8 cellular contexts compared by ENCODE assay signal in the genomic region with DNA sequence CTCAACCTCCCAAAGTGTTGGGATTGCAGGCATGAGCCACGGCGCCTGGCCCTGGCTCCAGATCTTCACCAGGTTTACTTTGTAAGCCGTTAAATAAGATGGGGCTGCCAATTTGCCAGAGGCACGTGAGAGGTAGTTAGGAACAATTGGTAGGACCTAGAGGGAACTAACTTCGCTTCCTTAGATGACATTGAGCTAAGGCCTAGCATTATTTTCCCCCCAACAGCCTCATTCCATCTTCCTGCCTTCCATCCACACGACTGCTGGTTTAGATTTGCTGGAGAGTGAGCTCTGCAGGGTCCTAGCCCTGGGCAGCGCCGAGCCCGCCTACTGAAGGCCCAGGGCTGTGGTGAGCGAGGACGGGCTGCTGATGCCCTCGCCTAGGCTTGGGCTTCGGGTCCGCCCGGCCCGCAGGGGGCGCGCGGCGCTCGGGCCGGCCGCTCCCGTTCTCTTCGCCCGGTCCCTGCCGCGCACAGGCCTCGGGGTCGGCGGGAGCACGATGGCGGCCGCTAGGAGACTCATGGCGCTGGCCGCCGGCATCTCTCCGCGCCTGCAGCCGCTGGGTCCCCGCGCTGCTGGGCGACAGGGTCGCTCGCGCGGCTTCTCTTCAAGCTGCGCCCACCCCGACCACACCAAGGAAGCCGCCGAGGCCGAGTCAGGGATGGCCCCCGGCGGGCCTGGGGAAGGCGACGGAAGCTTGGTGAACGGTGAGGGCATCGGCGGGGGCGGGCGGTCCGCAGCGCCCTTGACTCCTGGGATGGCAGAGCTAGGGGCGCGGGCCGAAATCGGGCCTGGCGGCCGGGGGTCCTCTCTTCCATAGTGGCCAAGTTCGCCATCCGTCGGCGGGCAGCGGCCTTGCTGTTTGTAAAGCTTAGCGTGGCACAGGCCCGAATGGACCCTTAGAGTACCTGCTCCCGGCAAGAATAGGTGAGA. TPM values are rescaled to one million over a fixed set of nuclear protein-coding genes. Genes with fewer than 3 reads are reported as not detected.
A peak's percentile ranks its signal among the peaks of the same experiment; 100 is the strongest.
DNase-seq lines count a peak whose midpoint lies in the region; ATAC-seq and TF ChIP-seq lines count a peak whose summit lies in the region.

No MANE protein-coding gene starts in this region.

- H2BK120ac ChIP-seq in trophoblast cell (ENCODE audit: insufficient read depth, low read length, poor library complexity): peak overlapping the region; percentile 37

- peak overlapping the region; percentile 16 for H2AK5ac ChIP-seq in trophoblast cell (ENCODE audit: low read length)

- peak overlapping the region; percentile 86 for H4K12ac ChIP-seq in trophoblast cell (ENCODE audit: low read depth, low read length)

- peak; percentile 100 for ATAC-seq in Right ventricle myocardium superior (ENCODE audit: poor library complexity)

- H3K79me1 ChIP-seq in trophoblast cell (ENCODE audit: low read length): peaks cover 3% of the 10 kb centered on the region

- in situ Hi-C loops in transverse colon (cut with MboI; ENCODE audit: low pct_ligation_motif_present in 1 of 4, low pct_unique_long_range_greater_than_20kb in 1 of 4, low sequenced_read_pairs in 3 of 4): loop anchor here in 2 of 4 donors (25.0 kb wide), 2 partner anchors 162 to 337 kb away; no protein-coding TSS in a partner anchor

- peak overlapping the region; percentile 99 for H3K4me3 ChIP-seq in GM06990 (replicated peaks; ENCODE audit: low read depth, low read length)
- peak overlapping the region; percentile 92 for H3K4me3 ChIP-seq in H7 (ENCODE audit: insufficient read depth, low read depth, low read length)
- H3K4me3 ChIP-seq in Loucy (ENCODE audit: low read length, poor library complexity, severe bottlenecking): peak overlapping the region; percentile 94
- H3K4me3 ChIP-seq in SK-N-SH (ENCODE audit: low read depth in 2 of 2, low read length in 1 of 2): peak overlapping the region; percentile 74 to 95
- H3K4me3 ChIP-seq in trophoblast cell (ENCODE audit: low read depth, low read length): peak overlapping the region; percentile 96
- peak overlapping the region; percentile 90 to 99 (median 96) for H3K4me3 ChIP-seq in transverse colon

- WGBS in SK-N-SH (ENCODE audit: low lambda C conversion rate): 7% methylated on average over 34 of the region's 77 CpGs
- WGBS in trophoblast cell (ENCODE audit: extremely low coverage, insufficient coverage, insufficient read length): no CpG with 5 or more reads among the region's 77 CpGs
- WGBS in transverse colon (ENCODE audit: low coverage in 1 of 2), 2 donors: 3% methylated on average over 57 of the region's 77 CpGs; no CpG with 5 or more reads in 1 of the 2 donors

- H3K4me1 ChIP-seq in Loucy (ENCODE audit: insufficient read depth, low read length, poor library complexity, severe bottlenecking): peaks cover 24% of the 10 kb centered on the region
- peaks cover 3 to 15% of the 10 kb centered on the region in 2 experiments; a peak in 1 of 4 replicates for H3K4me1 ChIP-seq in SK-N-SH (ENCODE audit: control insufficient read depth in 1 of 2, insufficient read depth in 2 of 2, low read depth in 1 of 2, low read length in 1 of 2)
- peaks cover 6 to 8% of the 10 kb centered on the region in 2 experiments for H3K4me1 ChIP-seq in trophoblast cell (ENCODE audit: control insufficient read depth in 1 of 2, insufficient read depth in 2 of 2, low read length in 2 of 2)
- peaks cover 8 to 20% (median 20%) of the 10 kb centered on the region in 4 donors for H3K4me1 ChIP-seq in transverse colon

- peak overlapping the region; percentile 72 for H4K91ac ChIP-seq in trophoblast cell (ENCODE audit: low read depth, low read length)

- H3K27ac ChIP-seq in SK-N-SH (ENCODE audit: low read depth in 2 of 2, low read length in 1 of 2): peak overlapping the region; percentile 66 to 69
- H3K27ac ChIP-seq in trophoblast cell (ENCODE audit: low read depth, low read length): no peak overlapping the region
- peak overlapping the region; percentile 85 to 89 (median 88) for H3K27ac ChIP-seq in transverse colon

- DNase-seq in GM06990 (ENCODE audit: extremely low read depth, insufficient read length) (peak; percentile 90), H7 (peak; percentile 99), SK-N-SH (peak; percentile 98), Right ventricle myocardium superior (peak; percentile 86), trophoblast cell (peak; percentile 79 to 90), transverse colon (peak; percentile 82)

- H3K9me2 ChIP-seq in Loucy (replicated peaks; ENCODE audit: low read depth, low read length) (no peaks in the 10 kb centered on the region), SK-N-SH (no peaks in the 10 kb centered on the region)

- peak; percentile 38 for TF ChIP-seq CTCF in GM06990 (IDR thresholded peaks at IDR 0.05; ENCODE audit: insufficient read depth, low read length, poor library complexity, severe bottlenecking)
- peak; percentile 72 for TF ChIP-seq CTCF in Loucy (conservative IDR thresholded peaks at IDR 0.05; ENCODE audit: low read length)
- peak; percentile 78 for TF ChIP-seq CTCF in SK-N-SH (IDR thresholded peaks at IDR 0.05)
- peak; percentile 31 to 87 (median 73) for TF ChIP-seq CTCF in transverse colon (IDR thresholded peaks at IDR 0.05)

- H3K23ac ChIP-seq in trophoblast cell (ENCODE audit: low read length): no peak overlapping the region

- H3K4me2 ChIP-seq in Loucy (ENCODE audit: low read depth, low read length, poor library complexity, severe bottlenecking) (peak overlapping the region; percentile 96), SK-N-SH (peak overlapping the region; percentile 89), trophoblast cell (ENCODE audit: low read length) (peak overlapping the region; percentile 67)

- H4K8ac ChIP-seq in trophoblast cell (ENCODE audit: low read depth, low read length): peak overlapping the region; percentile 96

- peak overlapping the region; percentile 84 for H3K18ac ChIP-seq in trophoblast cell (ENCODE audit: low read length)

- peak; percentile 25; the same call in 1 of the 2 replicates for TF ChIP-seq RAD21 in SK-N-SH (IDR thresholded peaks at IDR 0.05; ENCODE audit: low read length)

- H3K27me3 ChIP-seq in GM06990 (replicated peaks; ENCODE audit: control insufficient read depth, insufficient read depth, low read length) (no peaks in the 10 kb centered on the region), H7 (ENCODE audit: control insufficient read depth, insufficient read depth, low read length) (no peaks in the 10 kb centered on the region), Loucy (ENCODE audit: insufficient read depth, low read length, poor library complexity, severe bottlenecking) (no peaks in the 10 kb centered on the region), SK-N-SH (ENCODE audit: insufficient read depth) (no peaks in the 10 kb centered on the region), trophoblast cell (ENCODE audit: insufficient read depth, low read length) (no peaks in the 10 kb centered on the region), transverse colon (no peaks in the 10 kb centered on the region)

- no peaks in the 10 kb centered on the region for H3K9me3 ChIP-seq in Loucy (ENCODE audit: insufficient read depth, low read depth, low read length)
- no peaks in the 10 kb centered on the region for H3K9me3 ChIP-seq in SK-N-SH
- H3K9me3 ChIP-seq in trophoblast cell (ENCODE audit: insufficient read depth, low read depth, low read length): no peaks in the 10 kb centered on the region
- no peaks in the 10 kb centered on the region for H3K9me3 ChIP-seq in transverse colon

- TF ChIP-seq EP300 in SK-N-SH (IDR thresholded peaks at IDR 0.05; ENCODE audit: borderline replicate concordance in 1 of 2, low read depth in 1 of 2, low read length in 1 of 2): no peak
- no peak for TF ChIP-seq EP300 in transverse colon (IDR thresholded peaks at IDR 0.05; ENCODE audit: low read depth)

- H2AFZ ChIP-seq in Loucy (ENCODE audit: low read length): peak overlapping the region; percentile 78
- H2AFZ ChIP-seq in SK-N-SH (ENCODE audit: low read depth): peak overlapping the region; percentile 56; the same call in 1 of the 2 replicates
- peak overlapping the region; percentile 77 for H2AFZ ChIP-seq in trophoblast cell (ENCODE audit: insufficient read depth, low read length, poor library complexity)

- H4K20me1 ChIP-seq in Loucy (ENCODE audit: insufficient read depth, low read length, poor library complexity, severe bottlenecking) (peaks cover 28% of the 10 kb centered on the region), SK-N-SH (ENCODE audit: insufficient read depth) (peaks cover 5% of the 10 kb centered on the region; the same call in 1 of the 2 replicates)

- peak overlapping the region; percentile 75 for H2BK5ac ChIP-seq in trophoblast cell (ENCODE audit: low read depth, low read length, poor library complexity)

- CTCF ChIA-PET in SK-N-SH (lab: Yijun Ruan, JAX): interaction anchor here (0.6 to 4.0 kb wide), 40 partner anchors 10 to 611 kb away, joined by 3 to 44 read pairs (median 4); no protein-coding TSS in a partner anchor

- H3K27me3 Mint-ChIP-seq in activated naive CD8-positive, alpha-beta T cell: no peaks in the 10 kb centered on the region

- H3K9ac ChIP-seq in Loucy (ENCODE audit: low read depth, low read length, poor library complexity, severe bottlenecking) (peak overlapping the region; percentile 89), SK-N-SH (peak overlapping the region; percentile 98), trophoblast cell (ENCODE audit: low read length) (peak overlapping the region; percentile 99)

- H3K36me3 ChIP-seq in GM06990 (ENCODE audit: control insufficient read depth, insufficient read depth, low read length) (peaks cover 9% of the 10 kb centered on the region), H7 (replicated peaks; ENCODE audit: control insufficient read depth, insufficient read depth, low read length) (peaks cover 19% of the 10 kb centered on the region), Loucy (ENCODE audit: insufficient read depth, low read length) (peaks cover 27% of the 10 kb centered on the region; the same call in 1 of the 2 replicates), SK-N-SH (replicated peaks in 1 of 2; ENCODE audit: control insufficient read depth in 1 of 2, insufficient read depth in 2 of 2, low read length in 1 of 2) (peaks cover 22 to 30% of the 10 kb centered on the region in 2 experiments), trophoblast cell (ENCODE audit: control insufficient read depth in 1 of 2, insufficient read depth in 2 of 2, low read length in 2 of 2) (peaks cover 18 to 24% of the 10 kb centered on the region in 2 experiments), transverse colon (peaks cover 0 to 22% (median 11%) of the 10 kb centered on the region in 4 donors)

- peaks cover 39% of the 10 kb centered on the region for H3K79me2 ChIP-seq in Loucy (ENCODE audit: insufficient read depth, low read length)
- peaks cover 41% of the 10 kb centered on the region for H3K79me2 ChIP-seq in SK-N-SH (ENCODE audit: insufficient read depth)
- H3K79me2 ChIP-seq in trophoblast cell (ENCODE audit: control insufficient read depth, insufficient read depth, low read length, poor library complexity): peaks cover 12% of the 10 kb centered on the region

- H3K36me3 Mint-ChIP-seq in activated naive CD8-positive, alpha-beta T cell: peaks cover 11% of the 10 kb centered on the region

- peak overlapping the region; percentile 94 for H3K27ac Mint-ChIP-seq in activated naive CD8-positive, alpha-beta T cell

- H3K4ac ChIP-seq in trophoblast cell (ENCODE audit: low read depth, low read length): peak overlapping the region; percentile 98

- no peaks in the 10 kb centered on the region for H3K9me3 Mint-ChIP-seq in activated naive CD8-positive, alpha-beta T cell (ENCODE audit: low read depth)

- peak overlapping the region; percentile 88 for H3K14ac ChIP-seq in trophoblast cell (ENCODE audit: low read length)

- POLR2A ChIA-PET in SK-N-SH (lab: Yijun Ruan, JAX): interaction anchor here (0.6 to 2.4 kb wide), 6 partner anchors 11 to 327 kb away, joined by 3 to 8 read pairs (median 4); partner anchors contain the start of gene DHX30

- H2BK12ac ChIP-seq in trophoblast cell (ENCODE audit: low read length): no peak overlapping the region

- intact Hi-C loops in Right ventricle myocardium superior (cut with DNase I) (loop anchor here (5.0 kb wide), 1 partner anchor 327 kb away; no protein-coding TSS in a partner anchor), transverse colon (cut with DNase I; ENCODE audit: low total_unique reads) (no loop called here)

- H3K4me3 Mint-ChIP-seq in activated naive CD8-positive, alpha-beta T cell: peak overlapping the region; percentile 93

- peak; percentile 26 for TF ChIP-seq POLR2A in transverse colon (IDR thresholded peaks at IDR 0.05)

- no peaks in the 10 kb centered on the region for H3F3A ChIP-seq in Loucy (ENCODE audit: low read depth)
- H3F3A ChIP-seq in SK-N-SH (replicated peaks; ENCODE audit: insufficient read depth): peaks cover 8% of the 10 kb centered on the region

- peaks cover 34% of the 10 kb centered on the region for H3K4me1 Mint-ChIP-seq in activated naive CD8-positive, alpha-beta T cell (ENCODE audit: low read depth)

RNA-seq across cellular contexts. Expression of gene DHX30, which starts 21.9 kb away (rescaled TPM):
- total RNA-seq in H7 (2014; rRNA removed; shearing (Covaris generic)): 132 and 134 TPM in 2 replicates
- 86.3 and 90.4 TPM in 2 replicates for polyA plus RNA-seq in SK-N-SH (2012; rRNA removed)
- polyA plus RNA-seq in SK-N-SH (2012; cell fraction: cytosol; rRNA removed): 33.8 and 48.6 TPM in 2 replicates
- 229 and 256 TPM in 2 replicates for polyA plus RNA-seq in SK-N-SH (2012; cell fraction: nucleus; rRNA removed)
- 45.3 TPM for total RNA-seq in Right ventricle myocardium superior
- 31.1 and 31.4 TPM in 2 replicates for polyA plus RNA-seq in trophoblast cell (2013)
- total RNA-seq in transverse colon: 10 to 100 TPM; 31.0 to 52.3 (median 47.9) TPM

RNA-seq across cellular contexts. Expression of gene SMARCC1, which starts 43.1 kb away (rescaled TPM):
- total RNA-seq in H7 (2014; rRNA removed; shearing (Covaris generic)): 81.0 and 111 TPM in 2 replicates
- polyA plus RNA-seq in SK-N-SH (2012; rRNA removed): 16.2 and 16.5 TPM in 2 replicates
- polyA plus RNA-seq in SK-N-SH (2012; cell fraction: cytosol; rRNA removed): 20.1 and 22.7 TPM in 2 replicates
- 13.1 and 21.8 TPM in 2 replicates for polyA plus RNA-seq in SK-N-SH (2012; cell fraction: nucleus; rRNA removed)
- total RNA-seq in Right ventricle myocardium superior (20.8 TPM), transverse colon (10 to 100 TPM; 21.3 to 70.8 (median 45.0) TPM)
- 65.2 and 66.9 TPM in 2 replicates for polyA plus RNA-seq in trophoblast cell (2013)
